13 cellular contexts compared by ENCODE assay signal in the genomic region with DNA sequence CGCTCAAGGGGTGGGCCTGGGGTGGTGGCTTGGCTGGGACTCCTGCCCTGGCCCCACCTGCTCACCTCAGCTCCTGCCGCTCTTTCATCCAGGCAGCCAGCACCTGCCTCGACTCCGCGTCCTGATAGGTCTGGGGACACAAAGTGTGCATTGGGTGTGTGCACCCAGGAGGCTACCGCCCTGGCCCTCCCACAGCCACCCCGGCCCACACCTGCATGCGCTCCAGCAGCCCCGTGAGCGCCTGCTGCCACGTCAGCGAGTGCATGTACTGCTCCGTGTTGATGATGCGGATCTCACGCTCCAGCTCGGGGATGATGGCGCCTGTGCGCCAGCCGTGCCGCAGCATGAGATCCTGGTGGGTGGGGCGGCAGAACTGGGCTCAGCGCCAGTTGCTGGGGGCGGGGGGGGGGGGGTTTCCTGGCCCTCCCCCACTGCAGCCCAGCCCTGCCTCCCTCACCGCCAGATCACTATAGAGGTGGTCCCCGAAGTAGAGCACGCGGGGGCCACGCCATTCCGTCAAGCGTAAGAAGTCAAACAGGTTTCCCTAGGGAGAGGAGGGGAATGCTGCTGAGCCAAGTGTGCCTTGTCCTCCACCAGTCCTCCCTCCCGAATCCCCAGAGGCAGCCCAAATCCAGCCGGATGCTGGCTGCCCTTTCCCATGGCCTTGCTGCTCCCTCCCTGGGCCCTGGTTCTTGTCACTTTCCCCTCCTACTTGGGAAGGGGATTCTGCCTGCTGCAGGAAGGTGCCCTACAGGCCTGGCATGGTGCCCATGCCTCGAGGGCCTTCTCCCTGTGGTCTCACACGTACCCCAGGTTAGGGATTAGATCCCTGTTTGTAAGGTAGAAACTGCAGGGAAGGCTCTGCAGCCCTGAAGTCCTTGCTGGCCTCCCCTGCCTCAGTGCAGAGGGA. TPM values are rescaled to one million over a fixed set of nuclear protein-coding genes. Genes with fewer than 3 reads are reported as not detected.
DNase-seq lines count a peak whose midpoint lies in the region; ATAC-seq and TF ChIP-seq lines count a peak whose summit lies in the region.
"Had no signal": no experiment of that assay in that cellular context is flagged by ENCODE, and none has a peak within 500 bp of the region (broad histone marks: within the 10 kb centered on the region; RNA-seq: fewer than 3 reads in every experiment).

No MANE protein-coding gene starts in this region.

- no peaks in the 10 kb centered on the region for H3K27me3 ChIP-seq in adrenal gland
- no peaks in the 10 kb centered on the region for H3K27me3 ChIP-seq in prostate gland (replicated peaks; ENCODE audit: insufficient read depth)

- DNase-seq in Calu3 (no peak), adrenal gland (peak in 5 of 7 donors; percentile 51 to 67 (median 61)), cardiac septum (ENCODE audit: low spot score) (peak; percentile 86), prostate gland (ENCODE audit: low spot score) (peak; percentile 57), LoVo (ENCODE audit: low spot score) (no peak)
- DNase-seq: activated CD4-positive, CD25-positive, alpha-beta regulatory T cell treated with anti-CD3 and anti-CD28 coated beads, Interleukin-2, amount 50 U/mL, for 72 hours; activated gamma-delta T cell; CD4-positive, CD25-positive, alpha-beta regulatory T cell; NCI-H446 treated with DMSO at 0.1 percent for 48 hours; SIG-M5 had no signal

- BruUV-seq in Calu3 (replicated peaks; lab: Mats Ljungman, UMichigan) = TSS peak; percentile 31

- TF ChIP-seq POLR2A in adrenal gland (IDR thresholded peaks at IDR 0.05) (no peak), prostate gland (IDR thresholded peaks at IDR 0.05) (no peak)

- peak overlapping the region in 3 of 5 donors; percentile 13 to 89 (median 84) for H3K27ac ChIP-seq in adrenal gland
- peak overlapping the region; percentile 43 to 74 for H3K27ac ChIP-seq in prostate gland

- no peaks in the 10 kb centered on the region for H3K9me3 Mint-ChIP-seq in Calu3 (ENCODE audit: low read depth, unreplicated experiment)

- H3K36me3 ChIP-seq in adrenal gland (replicated peaks in 1 of 2) (peaks cover 0 to 58% of the 10 kb centered on the region in 2 donors), prostate gland (no peaks in the 10 kb centered on the region)

- H3K4me1 Mint-ChIP-seq in Calu3 (ENCODE audit: low read depth, unreplicated experiment) = no peaks in the 10 kb centered on the region
- H3K4me1 Mint-ChIP-seq: CD4-positive, CD25-positive, alpha-beta regulatory T cell had no signal

- ATAC-seq in HG02588 (IDR thresholded peaks at IDR 0.05; ENCODE audit: unreplicated experiment) (no peak), GM21737 (IDR thresholded peaks at IDR 0.05; ENCODE audit: unreplicated experiment) (no peak), GM21390 (IDR thresholded peaks at IDR 0.05; ENCODE audit: unreplicated experiment) (no peak)

- 41 to 53% (median 48%) methylated on average over 17 to 34 of the region's 34 CpGs for WGBS in adrenal gland, 4 donors
- WGBS in prostate gland = 24% methylated on average over 32 of the region's 34 CpGs

- H3K4me1 ChIP-seq in adrenal gland (replicated peaks in 1 of 2) = peaks cover 24 to 48% of the 10 kb centered on the region in 2 donors
- no peaks in the 10 kb centered on the region for H3K4me1 ChIP-seq in prostate gland (replicated peaks)

- H3K4me3 ChIP-seq in adrenal gland (no peak overlapping the region), prostate gland (peak overlapping the region in 1 of 2 donors; percentile 7)

- no peaks in the 10 kb centered on the region for H3K27me3 Mint-ChIP-seq in Calu3 (ENCODE audit: unreplicated experiment)
- H3K27me3 Mint-ChIP-seq: CD4-positive, CD25-positive, alpha-beta regulatory T cell had no signal

- H3K4me3 Mint-ChIP-seq in Calu3 (ENCODE audit: low read depth, unreplicated experiment) = no peak overlapping the region

- H3K27ac Mint-ChIP-seq in Calu3 (ENCODE audit: unreplicated experiment) = no peak overlapping the region

- CTCF ChIA-PET in Calu3 (lab: Charles Lee) = interaction anchor here (0.6 kb wide), 2 partner anchors 60 to 511 kb away, joined by 4 to 5 read pairs; no protein-coding TSS in a partner anchor

- no peak for TF ChIP-seq CTCF in Calu3 (IDR thresholded peaks at IDR 0.05; ENCODE audit: unreplicated experiment)
- no peak for TF ChIP-seq CTCF in adrenal gland (IDR thresholded peaks at IDR 0.05)
- TF ChIP-seq CTCF in prostate gland (IDR thresholded peaks at IDR 0.05) = no peak

- H3K9me3 ChIP-seq in adrenal gland (replicated peaks in 1 of 3) = no peaks in the 10 kb centered on the region
- H3K9me3 ChIP-seq in prostate gland = no peaks in the 10 kb centered on the region

- intact Hi-C loops in Calu3 (cut with micrococcal nuclease; ENCODE audit: unreplicated experiment) (no loop called here), adrenal gland (cut with DNase I) (loop anchor here in 1 of 2 donors (5.0 kb wide), 1 partner anchor 38 kb away; no protein-coding TSS in a partner anchor), cardiac septum (cut with DNase I) (no loop called here), prostate gland (cut with DNase I) (no loop called here)

- peaks cover 51% of the 10 kb centered on the region for H3K36me3 Mint-ChIP-seq in Calu3 (ENCODE audit: insufficient read depth, unreplicated experiment)
- H3K36me3 Mint-ChIP-seq: CD4-positive, CD25-positive, alpha-beta regulatory T cell had no signal

RNA-seq across cellular contexts. Expression of a gene that starts 8.7 kb away (rescaled TPM):
- total RNA-seq in Calu3 (2022) (100 and 146 TPM in 2 replicates), adrenal gland (100 to 1,000 TPM in 3 of 8 donors, 10 to 100 TPM in 5; 50.8 to 180 (median 78.7) TPM), cardiac septum (58.2 TPM), prostate gland (100 to 1,000 TPM in 1 of 2 donors, 10 to 100 TPM in 1; 70.8 to 117 TPM)
- polyA plus RNA-seq in adrenal gland = 100 to 1,000 TPM in 2 of 3 donors, 10 to 100 TPM in 1; 91.9 to 384 (median 176) TPM

RNA-seq across cellular contexts. Expression of a gene that starts 11.4 kb away (rescaled TPM):
- total RNA-seq in Calu3 (2022) = 14.0 and 15.1 TPM in 2 replicates
- total RNA-seq in adrenal gland = 100 to 1,000 TPM in 1 of 8 donors, 10 to 100 TPM in 5, 1 to 10 TPM in 2; 1.1 to 114 (median 67.7) TPM
- polyA plus RNA-seq in adrenal gland = 100 to 1,000 TPM in 1 of 3 donors, 10 to 100 TPM in 2; 34.9 to 330 (median 99.9) TPM
- 52.9 TPM for total RNA-seq in cardiac septum
- 10 to 100 TPM in 1 of 2 donors, 1 to 10 TPM in 1; 3.0 to 16.5 TPM for total RNA-seq in prostate gland

RNA-seq across cellular contexts. Expression of a gene that starts 29.9 kb away (rescaled TPM):
- total RNA-seq in Calu3 (2022) (0.26 TPM in 1 of 2 replicates, not detected in the other), adrenal gland (100 to 1,000 TPM; 210 to 650 (median 466) TPM), cardiac septum (52.2 TPM), prostate gland (10 to 100 TPM; 21.8 to 68.6 TPM)
- 1,000 to 10,000 TPM in 1 of 3 donors, 100 to 1,000 TPM in 1, 10 to 100 TPM in 1; 33.9 to 1,593 (median 996) TPM for polyA plus RNA-seq in adrenal gland
- polyA plus RNA-seq: CD4-positive, CD25-positive, alpha-beta regulatory T cell had no signal

Comparison
In these comparisons a context has a peak if more than half of its experiments do, and no peak if none do; other contexts are left out.
1. DNase-seq: peak in adrenal gland (5 of 7), cardiac septum (single experiment) and prostate gland (single experiment); none in Calu3 (single experiment) and LoVo (single experiment).
2. RNA of a gene that starts 29.9 kb away (total RNA-seq): 210 to 650 TPM in adrenal gland, 21.8 to 68.6 TPM in prostate gland and 52.2 TPM in cardiac septum (single experiment); 0.26 TPM in Calu3; every median in the first group is over 10 times any median in the second.